13 cellular contexts compared by ENCODE assay signal in the genomic region with DNA sequence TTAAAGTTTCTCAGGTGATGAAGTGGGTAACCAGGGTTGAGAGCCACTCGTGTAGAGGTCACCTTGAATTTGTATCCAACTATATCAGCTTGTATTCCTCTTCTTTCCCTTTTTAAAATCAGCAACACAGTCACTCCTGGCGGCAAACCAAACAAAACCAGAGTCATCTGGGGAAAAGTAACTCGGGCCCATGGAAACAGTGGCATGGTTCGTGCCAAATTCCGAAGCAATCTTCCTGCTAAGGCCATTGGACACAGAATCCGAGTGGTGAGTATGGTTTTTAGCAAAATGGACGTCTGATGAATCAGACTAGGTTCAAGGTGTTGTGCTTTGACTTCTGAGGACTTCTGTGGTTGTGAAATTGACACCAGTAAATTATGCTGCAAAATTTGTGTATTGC. TPM values are rescaled to one million over a fixed set of nuclear protein-coding genes. Genes with fewer than 3 reads are reported as not detected.
DNase-seq lines count a peak whose midpoint lies in the region; ATAC-seq and TF ChIP-seq lines count a peak whose summit lies in the region.
"Had no signal": no experiment of that assay in that cellular context is flagged by ENCODE, and none has a peak within 500 bp of the region (broad histone marks: within the 10 kb centered on the region; RNA-seq: fewer than 3 reads in every experiment).

No MANE protein-coding gene starts in this region.

- H3K4me3 ChIP-seq in ACC112 (ENCODE audit: low read depth, low read length) (peak overlapping the region; percentile 13; the same call in 1 of the 2 replicates), GM23338 (no peak overlapping the region), adipocyte (ENCODE audit: low read length) (peak overlapping the region; percentile 95), esophagus squamous epithelium (no peak overlapping the region)
- H3K4me3 ChIP-seq: tibial nerve had no signal

- H2AFZ ChIP-seq in ACC112 (ENCODE audit: low read length, unreplicated experiment): no peak overlapping the region
- no peak overlapping the region for H2AFZ ChIP-seq in GM23338

- H3K36me3 ChIP-seq in ACC112 (ENCODE audit: insufficient read depth, low read length) (peaks cover 53% of the 10 kb centered on the region), GM23338 (ENCODE audit: insufficient read depth) (peaks cover 53% of the 10 kb centered on the region), adipocyte (ENCODE audit: control insufficient read depth, insufficient read depth, low read length, severe bottlenecking) (peaks cover 59% of the 10 kb centered on the region), esophagus squamous epithelium (peaks cover 32 to 59% (median 40%) of the 10 kb centered on the region in 3 donors)

- no peaks in the 10 kb centered on the region for H3K9me3 ChIP-seq in adipocyte (ENCODE audit: control insufficient read depth, low read length)
- H3K9me3 ChIP-seq in esophagus squamous epithelium: no peaks in the 10 kb centered on the region
- H3K9me3 ChIP-seq: tibial nerve had no signal

- intact Hi-C loops in left ventricle myocardium superior (cut with micrococcal nuclease): no loop called here
- intact Hi-C loops in esophagus squamous epithelium (cut with DNase I): no loop called here

- no peaks in the 10 kb centered on the region for H3K9me2 ChIP-seq in GM23338 (ENCODE audit: insufficient read depth)

- H3K4me3 Mint-ChIP-seq in GM23338: peak overlapping the region; percentile 55; the same call in 2 of the 3 replicates

- TF ChIP-seq CTCF in GM23338 (conservative IDR thresholded peaks at IDR 0.05; ENCODE audit: low read depth in 2 of 2) (no peak), esophagus squamous epithelium (IDR thresholded peaks at IDR 0.05) (no peak)

- peaks cover 28% of the 10 kb centered on the region for H3K27me3 Mint-ChIP-seq in GM23338 (ENCODE audit: insufficient read depth, low read depth, poor library complexity)

- ATAC-seq in GM23338 (no peak), left ventricle myocardium superior (peak; percentile 36)

- DNase-seq in GM23338 (ENCODE audit: low spot score) (no peak), adipocyte (ENCODE audit: low read depth) (no peak), left ventricle myocardium superior (no peak), NCI-H128 (lab: John Stamatoyannopoulos, UW; ENCODE audit: unreplicated experiment) (no peak), esophagus squamous epithelium (lab: John Stamatoyannopoulos, UW) (no peak)
- DNase-seq in activated effector memory CD4-positive, alpha-beta T cell treated with anti-CD3 and anti-CD28 coated beads, Interleukin-2, amount 50 U/mL, for 16 hours: no peak
- no peak for DNase-seq in activated CD4-positive, CD25-positive, alpha-beta regulatory T cell (lab: John Stamatoyannopoulos, UW)
- DNase-seq: activated CD8-positive, alpha-beta memory T cell treated with anti-CD3 and anti-CD28 coated beads, Interleukin-2, amount 50 U/mL, for 48 hours; Kasumi-1; NCI-H524; stimulated activated CD4-positive, alpha-beta T cell treated with anti-CD3 and anti-CD28 coated beads, Interleukin-2, amount 100 ng/mL, for 48 hours had no signal

- no peaks in the 10 kb centered on the region for H3K27me3 ChIP-seq in ACC112 (ENCODE audit: insufficient read depth, low read length)
- H3K27me3 ChIP-seq in GM23338 (ENCODE audit: insufficient read depth): no peaks in the 10 kb centered on the region
- H3K27me3 ChIP-seq in adipocyte (replicated peaks; ENCODE audit: control insufficient read depth, insufficient read depth, low read length): no peaks in the 10 kb centered on the region
- no peaks in the 10 kb centered on the region for H3K27me3 ChIP-seq in esophagus squamous epithelium
- H3K27me3 ChIP-seq: tibial nerve had no signal

- H3K4me1 Mint-ChIP-seq in GM23338: peaks cover 24% of the 10 kb centered on the region

- WGBS in esophagus squamous epithelium, 2 donors: 62 to 63% methylated on average over 7 of the region's 7 CpGs

- peaks cover 31% of the 10 kb centered on the region for H4K20me1 ChIP-seq in GM23338 (replicated peaks; ENCODE audit: insufficient read depth)

- peaks cover 65% of the 10 kb centered on the region for H3F3A ChIP-seq in GM23338 (replicated peaks; ENCODE audit: low read depth)

- no peaks in the 10 kb centered on the region for H3K9me3 Mint-ChIP-seq in GM23338

- H3K4me1 ChIP-seq in ACC112 (ENCODE audit: control insufficient read depth, insufficient read depth, low read length, unreplicated experiment) (peaks cover 50% of the 10 kb centered on the region), GM23338 (ENCODE audit: insufficient read depth) (peaks cover 15% of the 10 kb centered on the region), adipocyte (ENCODE audit: control insufficient read depth, insufficient read depth, low read length) (peaks cover 62% of the 10 kb centered on the region), esophagus squamous epithelium (peaks cover 35 to 74% (median 43%) of the 10 kb centered on the region in 3 donors)

- no peak for TF ChIP-seq POLR2A in esophagus squamous epithelium (IDR thresholded peaks at IDR 0.05)

- H3K27ac ChIP-seq in ACC112 (ENCODE audit: low read depth, low read length) (peak overlapping the region; percentile 23), GM23338 (ENCODE audit: low read depth) (peak overlapping the region; percentile 96), esophagus squamous epithelium (peak overlapping the region in 1 of 4 donors; percentile 20)
- H3K27ac ChIP-seq: tibial nerve had no signal

- peaks cover 73% of the 10 kb centered on the region for H3K36me3 Mint-ChIP-seq in GM23338 (ENCODE audit: low read depth)

- H3K4me2 ChIP-seq in GM23338: no peak overlapping the region

- H3K79me2 ChIP-seq in ACC112 (ENCODE audit: control insufficient read depth, insufficient read depth, low read length, unreplicated experiment) (peaks cover 46% of the 10 kb centered on the region), GM23338 (replicated peaks; ENCODE audit: insufficient read depth) (peaks cover 37% of the 10 kb centered on the region)

- H3K9ac ChIP-seq in adipocyte (ENCODE audit: low read length): peak overlapping the region; percentile 66

- peak overlapping the region; percentile 93 for H3K27ac Mint-ChIP-seq in GM23338

TF ChIP-seq in GM23338, 12 proteins besides CTCF, POLR2A, EP300 and RAD21:
- TF ChIP-seq ZNF331 (CRISPR knock-in tag; IDR thresholded peaks at IDR 0.05; ENCODE audit: low read depth) (no peak), POLR2AphosphoS5 (IDR thresholded peaks at IDR 0.05; ENCODE audit: low read depth) (peak; percentile 16; the same call in 1 of the 2 replicates)

RNA-seq across cellular contexts. Expression of a gene that starts 3.9 kb away (rescaled TPM):
- 844 and 1,070 TPM in 2 replicates for total RNA-seq in GM23338 (2014; rRNA removed; shearing (Covaris generic))
- 2,038 and 2,096 TPM in 2 replicates for polyA plus RNA-seq in GM23338 (2016; fragmentation: Nextera tagmentation; extraction: Ambion mirVana)
- total RNA-seq in left ventricle myocardium superior (751 TPM), esophagus squamous epithelium (100 to 1,000 TPM; 495 to 880 (median 705) TPM)

RNA-seq across cellular contexts. Expression of a gene that starts 6.1 kb away (rescaled TPM):
- total RNA-seq in GM23338 (2014; rRNA removed; shearing (Covaris generic)): 2.9 and 4.3 TPM in 2 replicates
- 1.6 and 2.3 TPM in 2 replicates for polyA plus RNA-seq in GM23338 (2016; fragmentation: Nextera tagmentation; extraction: Ambion mirVana)
- total RNA-seq in left ventricle myocardium superior (8.8 TPM), esophagus squamous epithelium (1 to 10 TPM; 3.5 to 5.2 (median 4.4) TPM)

Comparison
In these comparisons a context has a peak if more than half of its experiments do, and no peak if none do; other contexts are left out.
1. H3K4me3 ChIP-seq: peak in ACC112 (single experiment) and adipocyte (single experiment); none in GM23338 (single experiment) and esophagus squamous epithelium (0 of 4).